ENCODE assay signal across 10 cellular contexts in the genomic region with DNA sequence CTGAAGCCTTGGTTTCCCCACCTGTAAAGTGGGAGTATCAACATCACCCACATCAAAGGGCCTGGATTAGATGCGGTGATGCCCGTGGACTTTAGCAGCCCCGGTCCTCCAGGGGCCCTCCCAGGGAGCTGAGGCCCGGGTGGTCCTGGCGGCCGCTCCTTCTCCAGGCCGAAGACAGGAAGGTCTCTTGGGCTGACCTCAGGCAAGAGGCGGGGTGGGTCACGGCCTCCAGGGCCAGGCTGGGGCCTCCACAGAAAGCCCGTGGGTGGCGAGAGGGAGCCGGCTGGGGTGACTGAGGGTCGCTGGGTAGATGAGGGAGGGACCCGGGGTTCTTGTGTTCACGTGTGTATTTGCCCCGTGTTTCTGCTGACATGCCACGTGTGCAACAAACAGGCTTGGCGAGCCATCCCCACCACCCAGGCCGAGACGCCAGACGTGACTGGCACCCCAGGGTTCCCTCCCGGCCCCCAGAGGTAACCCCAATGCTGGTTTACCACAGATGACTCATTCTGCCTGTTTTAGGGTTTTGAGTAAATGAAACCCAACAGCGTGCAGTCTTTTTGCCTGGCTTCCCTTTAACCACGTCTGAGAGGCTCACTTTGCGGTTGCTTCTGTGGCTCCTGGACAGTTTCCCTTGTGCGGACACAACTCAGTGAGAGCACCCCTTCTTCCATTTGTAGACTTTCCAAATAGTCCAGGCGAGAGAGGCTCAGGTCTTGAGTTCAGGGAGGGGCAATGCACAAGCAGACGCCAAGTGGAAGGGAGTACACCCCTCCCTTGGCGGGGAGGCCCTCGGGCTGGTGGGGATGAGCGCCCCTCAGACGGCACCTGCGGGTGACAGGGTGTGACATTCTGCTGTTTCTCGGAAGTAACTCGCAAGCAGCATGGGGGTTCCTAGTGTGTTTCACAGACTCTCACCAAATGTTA. TPM values are rescaled to one million over a fixed set of nuclear protein-coding genes. Genes with fewer than 3 reads are reported as not detected.
A peak's percentile ranks its signal among the peaks of the same experiment; 100 is the strongest.
DNase-seq lines count a peak whose midpoint lies in the region; ATAC-seq and TF ChIP-seq lines count a peak whose summit lies in the region.
"Had no signal": no experiment of that assay in that cellular context is flagged by ENCODE, and none has a peak within 500 bp of the region (broad histone marks: within the 10 kb centered on the region; RNA-seq: fewer than 3 reads in every experiment).

No MANE protein-coding gene starts in this region.

- peaks cover 8% of the 10 kb centered on the region for H3K4me1 Mint-ChIP-seq in chondrocyte (ENCODE audit: low read depth)
- H3K4me1 Mint-ChIP-seq: stimulated activated memory B cell treated with anti-CD40 and anti-IgM and Interleukin-4, amounts not matched to agents 10 μg/mL and 1 μg/mL and 100 μg/mL, for 72 hours had no signal

- DNase-seq in activated CD4-positive, alpha-beta T cell treated with anti-CD3 and anti-CD28 coated beads for 4 hours: peak; percentile 33 to 38
- DNase-seq in chondrocyte (ENCODE audit: low spot score): peak; percentile 68
- peak; percentile 44 to 51 for DNase-seq in stimulated activated CD8-positive, alpha-beta memory T cell treated with anti-CD3 and anti-CD28 coated beads, Interleukin-7, amount 100 ng/mL, for 48 hours (ENCODE audit: extremely low read depth in 1 of 2, low read depth in 1 of 2)
- no peak for DNase-seq in GM23248
- no peak for DNase-seq in NCI-H1694 treated with DMSO at 0.1 percent for 48 hours (lab: John Stamatoyannopoulos, UW)
- DNase-seq in NCI-H524 treated with DMSO at 0.1 percent for 48 hours (lab: John Stamatoyannopoulos, UW): no peak
- no peak for DNase-seq in caudate nucleus (lab: John Stamatoyannopoulos, UW)
- DNase-seq: NCI-H446 treated with DMSO at 0.1 percent for 48 hours had no signal

- H3K9me3 ChIP-seq in GM23248 (ENCODE audit: low read depth): no peaks in the 10 kb centered on the region

- 94 to 95% methylated on average over 33 to 35 of the region's 35 CpGs for whole genome bisulfite sequencing in GM23248 (ENCODE audit: low coverage in 1 of 2, low lambda C conversion rate in 2 of 2, missing lambda C conversion rate in 2 of 2), 2 experiments

- H2AFZ ChIP-seq in GM23248: no peak overlapping the region

- peak; percentile 78 for ATAC-seq in HG02885 (IDR thresholded peaks at IDR 0.05; ENCODE audit: poor library complexity, unreplicated experiment)
- ATAC-seq: stimulated activated memory B cell treated with anti-CD40 and anti-IgM and Interleukin-4, amounts not matched to agents 10 μg/mL and 1 μg/mL and 100 μg/mL, for 72 hours had no signal

- TF ChIP-seq CTCF in chondrocyte (IDR thresholded peaks at IDR 0.05): no peak

- no peaks in the 10 kb centered on the region for H3K36me3 ChIP-seq in GM23248 (ENCODE audit: low read depth)

- H3K9me3 Mint-ChIP-seq in chondrocyte (ENCODE audit: low read depth): peaks cover 3% of the 10 kb centered on the region
- H3K9me3 Mint-ChIP-seq: stimulated activated memory B cell treated with anti-CD40 and anti-IgM and Interleukin-4, amounts not matched to agents 10 μg/mL and 1 μg/mL and 100 μg/mL, for 72 hours had no signal

- H4K20me1 ChIP-seq in GM23248 (ENCODE audit: insufficient read depth): no peaks in the 10 kb centered on the region

- H3K79me2 ChIP-seq in GM23248 (ENCODE audit: insufficient read depth): no peaks in the 10 kb centered on the region

- peaks cover 28% of the 10 kb centered on the region for H3K4me1 ChIP-seq in GM23248 (ENCODE audit: insufficient read depth)

- H3K27me3 Mint-ChIP-seq in chondrocyte (ENCODE audit: low read depth): no peaks in the 10 kb centered on the region

- H3K27me3 ChIP-seq in GM23248 (replicated peaks; ENCODE audit: insufficient read depth): no peaks in the 10 kb centered on the region

- H3K27ac ChIP-seq in GM23248 (no peak overlapping the region), caudate nucleus (ENCODE audit: low read depth, low read length) (no peak overlapping the region)

- H3K9me2 ChIP-seq in GM23248 (ENCODE audit: insufficient read depth): no peaks in the 10 kb centered on the region

- peaks cover 29% of the 10 kb centered on the region; the same call in 1 of the 2 replicates for H3F3A ChIP-seq in GM23248 (ENCODE audit: insufficient read depth)

- no peak overlapping the region for H3K9ac ChIP-seq in GM23248

- H3K27ac Mint-ChIP-seq in chondrocyte (ENCODE audit: unreplicated experiment): no peak overlapping the region
- H3K27ac Mint-ChIP-seq: stimulated activated memory B cell treated with anti-CD40 and anti-IgM and Interleukin-4, amounts not matched to agents 10 μg/mL and 1 μg/mL and 100 μg/mL, for 72 hours had no signal

- no peak overlapping the region for H3K4me2 ChIP-seq in GM23248 (ENCODE audit: unreplicated experiment)

- H3K4me3 ChIP-seq in GM23248: no peak overlapping the region

- no peak overlapping the region for H3K4me3 Mint-ChIP-seq in chondrocyte (ENCODE audit: unreplicated experiment)
- H3K4me3 Mint-ChIP-seq: stimulated activated memory B cell treated with anti-CD40 and anti-IgM and Interleukin-4, amounts not matched to agents 10 μg/mL and 1 μg/mL and 100 μg/mL, for 72 hours had no signal

- in situ Hi-C loops in GM23248 (cut with MboI): no loop called here

- no peaks in the 10 kb centered on the region for H3K36me3 Mint-ChIP-seq in chondrocyte (ENCODE audit: low read depth)
- H3K36me3 Mint-ChIP-seq: stimulated activated memory B cell treated with anti-CD40 and anti-IgM and Interleukin-4, amounts not matched to agents 10 μg/mL and 1 μg/mL and 100 μg/mL, for 72 hours had no signal

RNA-seq across cellular contexts. Expression of a gene that starts 42.9 kb away (rescaled TPM):
- total RNA-seq in chondrocyte: 1.7 to 2.2 TPM (median 2.0 TPM) in 3 replicates
- 6.6 TPM in 1 of 2 replicates, not detected in the other for total RNA-seq in GM23248 (2014; rRNA removed; shearing (Covaris generic))
- 1.7 and 1.8 TPM in 2 replicates for polyA plus RNA-seq in GM23248 (2016; fragmentation: Nextera tagmentation; extraction: Ambion mirVana)

Comparison
In these comparisons a context has a peak if more than half of its experiments do, and no peak if none do; other contexts are left out.
1. DNase-seq: peak in activated CD4-positive, alpha-beta T cell treated with anti-CD3 and anti-CD28 coated beads for 4 hours (2 of 2), chondrocyte (single experiment) and stimulated activated CD8-positive, alpha-beta memory T cell treated with anti-CD3 and anti-CD28 coated beads, Interleukin-7, amount 100 ng/mL, for 48 hours (2 of 2); none in GM23248 (single experiment), NCI-H1694 treated with DMSO at 0.1 percent for 48 hours (single experiment), NCI-H524 treated with DMSO at 0.1 percent for 48 hours (single experiment) and caudate nucleus (0 of 61).